Comparison of ENCODE assay signal across 26 cellular contexts in the genomic region with DNA sequence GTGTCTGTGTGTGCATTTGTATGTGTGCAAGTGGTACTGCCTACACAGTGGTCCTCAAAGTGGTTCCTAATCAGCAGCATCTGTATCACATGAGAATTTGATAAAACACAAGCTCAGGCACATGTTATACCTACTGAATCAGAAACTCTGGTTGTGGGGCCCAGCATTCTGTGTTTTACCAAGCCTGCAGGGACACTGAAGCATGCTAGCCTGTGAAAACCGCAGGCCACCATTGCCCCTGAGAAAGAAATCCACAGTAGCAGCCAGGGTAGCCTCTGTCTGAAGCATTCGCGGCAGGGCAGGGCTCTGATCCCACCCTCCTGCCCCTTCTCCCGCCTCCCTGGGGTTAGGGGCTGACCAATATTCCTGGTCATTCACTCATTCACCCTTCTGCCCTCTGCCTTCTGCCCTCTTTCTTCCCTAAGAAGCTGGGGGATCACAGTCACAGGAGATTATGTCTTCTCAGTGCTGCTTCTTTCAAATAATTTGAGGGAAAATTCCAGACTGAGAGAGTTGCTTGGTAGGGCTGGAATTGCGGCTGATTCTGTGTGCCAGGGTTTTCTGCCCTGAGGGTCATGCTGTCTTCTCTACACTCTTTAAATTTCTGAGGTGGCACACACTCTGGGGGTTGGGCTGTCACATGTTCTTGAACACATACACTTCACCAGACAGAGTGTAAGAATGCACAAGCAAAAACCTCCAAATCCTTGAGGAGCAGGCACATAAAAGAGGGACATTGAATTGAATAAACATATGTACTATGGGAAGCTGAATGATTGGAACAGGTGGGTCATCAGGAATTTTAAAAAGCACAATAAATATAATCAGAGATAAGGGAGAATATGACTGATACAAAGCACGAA.
A peak's percentile ranks its signal among the peaks of the same experiment; 100 is the strongest.
DNase-seq lines count a peak whose midpoint lies in the region; ATAC-seq, FAIRE-seq and TF ChIP-seq lines count a peak whose summit lies in the region.
"Had no signal": no experiment of that assay in that cellular context is flagged by ENCODE, and none has a peak within 500 bp of the region (broad histone marks: within the 10 kb centered on the region; RNA-seq: fewer than 3 reads in every experiment).

No MANE protein-coding gene starts in this region.

- no peaks in the 10 kb centered on the region for H3K27me3 ChIP-seq in Panc1 (ENCODE audit: control insufficient read depth, insufficient read depth, low read length)

- 0 out of 2 replicates have a peak, but pooled peaks cover 8% of the 10 kb centered on the region for H3K9me3 ChIP-seq in Panc1 (ENCODE audit: control insufficient read depth, insufficient read depth, low read depth, low read length)

- TF ChIP-seq CTCF in C4-2B (conservative IDR thresholded peaks at IDR 0.05) (no peak), Panc1 (IDR thresholded peaks at IDR 0.05) (no peak), chondrocyte (IDR thresholded peaks at IDR 0.05) (no peak), osteocyte (IDR thresholded peaks at IDR 0.05) (no peak)

- no peak overlapping the region for H3K4me3 Mint-ChIP-seq in chondrocyte (ENCODE audit: unreplicated experiment)
- H3K4me3 Mint-ChIP-seq in osteocyte (ENCODE audit: unreplicated experiment) = no peak overlapping the region
- H3K4me3 Mint-ChIP-seq: activated naive CD8-positive, alpha-beta T cell treated with anti-CD3 and anti-CD28 coated beads for 36 hours; B cell; central memory CD8-positive, alpha-beta T cell; H9; neural crest cell; stimulated activated naive CD8-positive, alpha-beta T cell treated with anti-CD3 and anti-CD28 coated beads, Interleukin-15, Interleukin-2, amounts not matched to agents 100 ng/mL and 50 ng/mL, for 24 hours; T-helper 2 cell treated with Interferon-gamma antibody and Interleukin-4, amounts not matched to agents 5 μg/mL and 100 μg/mL, for 36 hours had no signal

- ATAC-seq in Panc1 (peak; percentile 80), GM21447 (IDR thresholded peaks at IDR 0.05; ENCODE audit: unreplicated experiment) (no peak)

- intact Hi-C loops in Panc1 (cut with micrococcal nuclease; ENCODE audit: unreplicated experiment) = no loop called here

- no peak for DNase-seq in Panc1 (ENCODE audit: low read depth, low spot score)
- no peak for DNase-seq in chondrocyte (ENCODE audit: low spot score)
- DNase-seq in osteocyte (ENCODE audit: extremely low spot score, unreplicated experiment) = no peak
- no peak for DNase-seq in HTR-8/SVneo (ENCODE audit: insufficient read length, low spot score)
- no peak for DNase-seq in cerebellum (ENCODE audit: low spot score)
- DNase-seq in putamen (ENCODE audit: low spot score) = no peak
- DNase-seq: activated CD4-positive, alpha-beta T cell treated with anti-CD3 and anti-CD28 coated beads for 4 hours; activated effector memory CD4-positive, alpha-beta T cell treated with Interleukin-2 at 50 U/mL for 16 hours; activated naive CD8-positive, alpha-beta T cell treated with anti-CD3 and anti-CD28 coated beads for 36 hours; activated T-cell treated with anti-CD3 and anti-CD28 coated beads for 4 hours; H9; KBM-7; NCI-H1417 treated with DMSO at 0.1 percent for 48 hours; NCI-H2081 treated with DMSO at 0.1 percent for 48 hours; NCI-H226 had no signal

- no TSS peak for BruUV-seq in Panc1 (replicated peaks; lab: Mats Ljungman, UMichigan)

- H3K27ac Mint-ChIP-seq in chondrocyte (ENCODE audit: unreplicated experiment) = peak overlapping the region; percentile 46
- H3K27ac Mint-ChIP-seq in osteocyte (ENCODE audit: unreplicated experiment) = peak overlapping the region; percentile 81
- H3K27ac Mint-ChIP-seq: activated naive CD8-positive, alpha-beta T cell treated with anti-CD3 and anti-CD28 coated beads for 36 hours; B cell; H9; progenitor cell of endocrine pancreas; stimulated activated naive CD8-positive, alpha-beta T cell treated with anti-CD3 and anti-CD28 coated beads, Interleukin-15, Interleukin-2, amounts not matched to agents 100 ng/mL and 50 ng/mL, for 24 hours; T-helper 2 cell treated with Interferon-gamma antibody and Interleukin-4, amounts not matched to agents 5 μg/mL and 100 μg/mL, for 36 hours had no signal

- CTCF ChIA-PET in Panc1 (lab: Charles Lee) = no interaction called here

- H3K27ac ChIP-seq in C4-2B (peak overlapping the region; percentile 83), Panc1 (ENCODE audit: low read length) (peak overlapping the region; percentile 48)
- H3K27ac ChIP-seq: epithelial cell of prostate had no signal

- H3K4me3 ChIP-seq in Panc1 (ENCODE audit: low read depth in 2 of 2, low read length in 2 of 2) = no peak overlapping the region
- H3K4me3 ChIP-seq: skin epidermis had no signal

- peaks cover 4% of the 10 kb centered on the region; the same call in 1 of the 2 replicates for H3K4me1 ChIP-seq in Panc1 (ENCODE audit: control insufficient read depth, insufficient read depth, low read length)

- H3K9me3 Mint-ChIP-seq in chondrocyte (ENCODE audit: low read depth) (peaks cover 19% of the 10 kb centered on the region), osteocyte (ENCODE audit: unreplicated experiment) (peaks cover 14% of the 10 kb centered on the region)
- H3K9me3 Mint-ChIP-seq: central memory CD8-positive, alpha-beta T cell; T-helper 2 cell treated with Interferon-gamma antibody and Interleukin-4, amounts not matched to agents 5 μg/mL and 100 μg/mL, for 36 hours had no signal

- H3K36me3 Mint-ChIP-seq in chondrocyte (ENCODE audit: low read depth) (peaks cover 7% of the 10 kb centered on the region), osteocyte (ENCODE audit: unreplicated experiment) (peaks cover 2% of the 10 kb centered on the region)
- H3K36me3 Mint-ChIP-seq: activated naive CD8-positive, alpha-beta T cell treated with anti-CD3 and anti-CD28 coated beads for 36 hours had no signal

- no peaks in the 10 kb centered on the region for H3K36me3 ChIP-seq in Panc1 (ENCODE audit: control insufficient read depth, insufficient read depth, low read length)

- POLR2A ChIA-PET in Panc1 (lab: Charles Lee) = no interaction called here

- FAIRE-seq in HTR-8/SVneo (lab: Jason Lieb, UNC) = no peak
- FAIRE-seq: A204.1 had no signal

- H3K4me1 Mint-ChIP-seq in chondrocyte (ENCODE audit: low read depth) (peaks cover 27% of the 10 kb centered on the region), osteocyte (ENCODE audit: unreplicated experiment) (peaks cover 31% of the 10 kb centered on the region)
- H3K4me1 Mint-ChIP-seq: activated naive CD8-positive, alpha-beta T cell treated with anti-CD3 and anti-CD28 coated beads for 36 hours; central memory CD8-positive, alpha-beta T cell had no signal

- H3K27me3 Mint-ChIP-seq in chondrocyte (ENCODE audit: low read depth) (no peaks in the 10 kb centered on the region), osteocyte (ENCODE audit: unreplicated experiment) (no peaks in the 10 kb centered on the region)
- H3K27me3 Mint-ChIP-seq: B cell, progenitor cell of endocrine pancreas had no signal

- in situ Hi-C loops in Panc1 (cut with HindIII; ENCODE audit: low pct_unique_long_range_greater_than_20kb, low sequenced_read_pairs) = no loop called here
